ENCODE assay signal across 9 cellular contexts in genomic region chr17:44417553-44417952, GRCh38. TPM values are rescaled to one million over a fixed set of nuclear protein-coding genes. Genes with fewer than 3 reads are reported as not detected.
A peak's percentile ranks its signal among the peaks of the same experiment; 100 is the strongest.
DNase-seq lines count a peak whose midpoint lies in the region; ATAC-seq and TF ChIP-seq lines count a peak whose summit lies in the region.
"Had no signal": no experiment of that assay in that cellular context is flagged by ENCODE, and none has a peak within 500 bp of the region (broad histone marks: within the 10 kb centered on the region; RNA-seq: fewer than 3 reads in every experiment).

No MANE protein-coding gene starts in this region.

- H2BK15ac ChIP-seq in IMR-90 (ENCODE audit: low read depth, low read length) = no peak overlapping the region

- in situ Hi-C loops in IMR-90 (cut with MboI; ENCODE audit: low sequenced_read_pairs) = no loop called here

- no peak overlapping the region for H2BK120ac ChIP-seq in IMR-90 (ENCODE audit: low read depth, low read length)

- DNase-seq in GM12864 (ENCODE audit: low read depth) (peak; percentile 40), IMR-90 (peak; percentile 97), epithelial cell of esophagus (ENCODE audit: low read depth) (peak; percentile 96), psoas muscle (no peak), OCI-M2 (lab: John Stamatoyannopoulos, UW; ENCODE audit: unreplicated experiment) (no peak), UCSD-AML1 (lab: John Stamatoyannopoulos, UW; ENCODE audit: unreplicated experiment) (no peak)
- DNase-seq: stimulated activated CD4-positive, alpha-beta T cell treated with anti-CD3 and anti-CD28 coated beads, Interleukin-4, amount 100 ng/mL, for 24 hours had no signal

- H2BK5ac ChIP-seq in IMR-90 (ENCODE audit: low read depth, low read length, poor library complexity, severe bottlenecking) = no peak overlapping the region

- H4K8ac ChIP-seq in IMR-90 (ENCODE audit: low read depth in 2 of 2, low read length in 2 of 2) = no peak overlapping the region

- H3K9ac ChIP-seq in IMR-90 (ENCODE audit: low read depth, low read length) = no peak overlapping the region

- H3K9me1 ChIP-seq in IMR-90 (ENCODE audit: insufficient read depth, low read length) = peaks cover 3% of the 10 kb centered on the region; the same call in 1 of the 2 replicates

- WGBS in IMR-90 (ENCODE audit: extremely low coverage in 2 of 2, insufficient read length in 1 of 2), 2 experiments = 67% methylated on average over 1 of the region's 2 CpGs; no CpG with 5 or more reads in 1 of the 2 experiments
- 83 to 93% (median 89%) methylated on average over 2 of the region's 2 CpGs for WGBS in psoas muscle, 3 donors

- no peak overlapping the region for H2BK20ac ChIP-seq in IMR-90 (ENCODE audit: low read depth, low read length)

- no peak overlapping the region for H2AFZ ChIP-seq in IMR-90 (replicated peaks; ENCODE audit: low read length, poor library complexity)

- no peak overlapping the region for H2AK5ac ChIP-seq in IMR-90 (ENCODE audit: low read depth, low read length)

- no peak for TF ChIP-seq POLR2A in IMR-90 (IDR thresholded peaks at IDR 0.05; ENCODE audit: low read depth, low read length)

- no peak overlapping the region for H3K4me2 ChIP-seq in IMR-90 (ENCODE audit: low read depth, low read length)

- H4K20me1 ChIP-seq in IMR-90 (ENCODE audit: insufficient read depth, low read length) = peaks cover 4% of the 10 kb centered on the region; the same call in 1 of the 2 replicates

- H3K27me3 ChIP-seq in IMR-90 (ENCODE audit: control insufficient read depth, insufficient read depth, low read length) (no peaks in the 10 kb centered on the region), psoas muscle (ENCODE audit: insufficient read depth in 3 of 3, low read length in 2 of 3) (no peaks in the 10 kb centered on the region)

- no peak overlapping the region for H3K4ac ChIP-seq in IMR-90 (ENCODE audit: low read depth, low read length)

- H3K9me3 ChIP-seq in IMR-90 (ENCODE audit: control insufficient read depth, insufficient read depth, low read length) (no peaks in the 10 kb centered on the region), psoas muscle (no peaks in the 10 kb centered on the region)

- intact Hi-C loops in IMR-90 (cut with micrococcal nuclease) (no loop called here), psoas muscle (cut with DNase I) (no loop called here)

- TF ChIP-seq CTCF in GM12864 (IDR thresholded peaks at IDR 0.05; ENCODE audit: low read depth, low read length, missing control alignments) = no peak
- no peak for TF ChIP-seq CTCF in IMR-90 (conservative IDR thresholded peaks at IDR 0.05; ENCODE audit: low read depth, low read length)
- TF ChIP-seq CTCF in epithelial cell of esophagus (IDR thresholded peaks at IDR 0.05; ENCODE audit: insufficient read depth, low read depth, low read length, missing control alignments) = no peak
- no peak for TF ChIP-seq CTCF in psoas muscle (IDR thresholded peaks at IDR 0.05)

- no peak overlapping the region for H3K56ac ChIP-seq in IMR-90 (ENCODE audit: extremely low read depth, insufficient read depth, low read length)

- no peak overlapping the region for H2AK9ac ChIP-seq in IMR-90 (replicated peaks; ENCODE audit: low read depth, low read length, poor library complexity)

- H4K91ac ChIP-seq in IMR-90 (ENCODE audit: insufficient read depth, low read depth, low read length) = no peak overlapping the region

- dilution Hi-C loops in IMR-90 (cut with HindIII; ENCODE audit: low sequenced_read_pairs, unreplicated experiment) = no loop called here

- POLR2A ChIA-PET in IMR-90 (lab: Charles Lee; ENCODE audit: unreplicated experiment) = no interaction called here

- H4K5ac ChIP-seq in IMR-90 (ENCODE audit: low read depth, low read length) = no peak overlapping the region

- CTCF ChIA-PET in IMR-90 (lab: Yijun Ruan, JAX) = interaction anchor here (1.3 kb wide), 1 partner anchor 21 kb away, joined by 3 read pairs; no protein-coding TSS in a partner anchor

- no peak overlapping the region for H3K23ac ChIP-seq in IMR-90 (ENCODE audit: low read depth, low read length)

- H3K4me1 ChIP-seq in IMR-90 (ENCODE audit: control insufficient read depth, insufficient read depth, low read length) = peaks cover 3% of the 10 kb centered on the region; the same call in 1 of the 2 replicates
- H3K4me1 ChIP-seq in psoas muscle = no peaks in the 10 kb centered on the region

- no TSS peak for BruUV-seq in IMR-90 (replicated peaks; lab: Mats Ljungman, UMichigan)

- ATAC-seq in IMR-90 (ENCODE audit: low read depth) (peak; percentile 75), psoas muscle (peak; percentile 72 to 92 (median 84)), GM18907 (IDR thresholded peaks at IDR 0.05; ENCODE audit: unreplicated experiment) (no peak), HG02623 (IDR thresholded peaks at IDR 0.05; ENCODE audit: unreplicated experiment) (no peak)

- peak overlapping the region; percentile 22; the same call in 1 of the 2 replicates for H3K27ac ChIP-seq in IMR-90 (ENCODE audit: insufficient read depth, low read length)
- H3K27ac ChIP-seq in psoas muscle = peak overlapping the region; percentile 18

- no peak for TF ChIP-seq RAD21 in IMR-90 (IDR thresholded peaks at IDR 0.05; ENCODE audit: low read length)

- H3K14ac ChIP-seq in IMR-90 (replicated peaks; ENCODE audit: low read depth, low read length) = no peak overlapping the region

- no peak overlapping the region for H3K4me3 ChIP-seq in GM12864 (ENCODE audit: low read depth, low read length)
- H3K4me3 ChIP-seq in IMR-90 (ENCODE audit: insufficient read depth, low read depth, low read length) = no peak overlapping the region
- H3K4me3 ChIP-seq in epithelial cell of esophagus (ENCODE audit: low read length) = no peak overlapping the region
- H3K4me3 ChIP-seq in psoas muscle = no peak overlapping the region

- peaks cover 13 to 15% of the 10 kb centered on the region in 2 experiments; a peak in 3 of 4 replicates for H3K79me1 ChIP-seq in IMR-90 (ENCODE audit: low read depth in 1 of 2, low read length in 2 of 2)

- H3K36me3 ChIP-seq in IMR-90 (ENCODE audit: control insufficient read depth, insufficient read depth, low read length) = peaks cover 5% of the 10 kb centered on the region
- peaks cover 0 to 65% of the 10 kb centered on the region in 2 donors for H3K36me3 ChIP-seq in psoas muscle (ENCODE audit: insufficient read depth in 1 of 2, low read depth in 1 of 2)

- H3K18ac ChIP-seq in IMR-90 (ENCODE audit: low read depth, low read length) = no peak overlapping the region

TF ChIP-seq in IMR-90, 13 proteins besides CTCF, POLR2A, EP300 and RAD21:
- TF ChIP-seq USF2 (IDR thresholded peaks at IDR 0.05; ENCODE audit: low read depth, low read length) (no peak), CEBPB (IDR thresholded peaks at IDR 0.05; ENCODE audit: low read depth, low read length) (peak; percentile 86), FOS (IDR thresholded peaks at IDR 0.05; ENCODE audit: low read depth, low read length) (peak; percentile 91), RCOR1 (IDR thresholded peaks at IDR 0.05; ENCODE audit: insufficient replicate concordance, low read length) (no peak), ELK1 (IDR thresholded peaks at IDR 0.05; ENCODE audit: borderline replicate concordance, low read depth, low read length) (no peak), RFX5 (IDR thresholded peaks at IDR 0.05; ENCODE audit: low read depth, low read length) (no peak)

RNA-seq across cellular contexts. Expression of gene ITGA2B, which starts 28.1 kb away (rescaled TPM):
- total RNA-seq in IMR-90 (2012; rRNA removed) (under 0.01 TPM in 2 replicates), psoas muscle (under 1 TPM; 0.08 to 0.97 (median 0.23) TPM)
- polyA plus RNA-seq in IMR-90 (2012; rRNA removed) (0.22 and 0.26 TPM in 2 replicates), psoas muscle (under 1 TPM; 0.13 to 0.69 (median 0.16) TPM)
- 0.04 and 0.21 TPM in 2 replicates for polyA plus RNA-seq in IMR-90 (2012; cell fraction: cytosol; rRNA removed)
- polyA plus RNA-seq in IMR-90 (2012; cell fraction: nucleus; rRNA removed; ENCODE audit: low replicate concordance) = 2.4 and 2.8 TPM in 2 replicates

RNA-seq across cellular contexts. Expression of gene FAM171A2, which starts 53.9 kb away (rescaled TPM):
- total RNA-seq in IMR-90 (2012; rRNA removed) (3.1 and 3.2 TPM in 2 replicates), psoas muscle (under 1 TPM; 0.11 to 0.22 (median 0.20) TPM)
- polyA plus RNA-seq in IMR-90 (2012; rRNA removed) (5.9 and 8.1 TPM in 2 replicates), psoas muscle (under 1 TPM; 0.06 to 0.23 (median 0.08) TPM)
- 3.5 and 12.3 TPM in 2 replicates for polyA plus RNA-seq in IMR-90 (2012; cell fraction: cytosol; rRNA removed)
- polyA plus RNA-seq in IMR-90 (2012; cell fraction: nucleus; rRNA removed; ENCODE audit: low replicate concordance) = 3.7 and 9.3 TPM in 2 replicates

Comparison
In these comparisons a context has a peak if more than half of its experiments do, and no peak if none do; other contexts are left out.
1. DNase-seq: peak in GM12864 (single experiment), IMR-90 (single experiment) and epithelial cell of esophagus (single experiment); none in psoas muscle (0 of 2), OCI-M2 (single experiment) and UCSD-AML1 (single experiment).
2. ATAC-seq: peak in IMR-90 (single experiment) and psoas muscle (4 of 4); none in GM18907 (single experiment) and HG02623 (single experiment).